23 cellular contexts compared by ENCODE assay signal in the genomic region with DNA sequence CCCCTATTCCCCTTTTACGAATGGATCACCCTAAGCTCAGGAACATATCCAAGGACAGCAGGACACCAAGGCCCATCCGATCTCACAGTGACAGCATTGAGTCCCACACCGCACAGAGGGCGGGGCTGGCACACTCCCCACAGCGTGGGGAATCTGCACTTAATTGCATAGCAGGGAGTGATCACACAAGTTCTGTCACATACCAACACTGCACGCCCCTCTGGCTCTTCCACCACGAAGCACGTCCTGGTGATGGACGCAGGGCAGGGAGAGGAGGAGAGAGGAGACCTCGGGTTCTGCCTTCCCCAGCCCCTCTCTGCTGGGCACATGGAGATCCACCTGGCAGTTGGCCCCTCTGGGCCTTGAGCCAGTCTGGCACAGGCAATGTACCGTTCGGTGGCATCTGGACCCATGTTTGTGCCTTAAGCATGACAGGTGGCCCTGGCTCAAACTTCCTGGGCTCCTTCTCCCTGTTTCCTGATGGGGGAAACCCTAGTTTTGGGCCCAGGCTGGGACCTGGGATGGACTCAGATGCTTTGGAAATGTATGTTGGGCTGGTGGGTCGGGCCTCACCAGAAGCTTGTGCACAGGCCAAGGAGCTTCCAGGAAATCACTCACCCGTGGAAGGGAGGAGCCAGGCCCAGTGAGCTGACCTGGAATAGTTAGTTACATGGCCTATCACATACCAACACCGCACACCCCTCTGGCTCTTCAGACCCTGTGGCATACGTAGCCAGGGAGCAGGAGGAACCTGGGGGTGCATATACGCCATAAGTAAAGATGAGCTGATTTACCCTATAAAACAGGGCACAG.
"Had no signal": no experiment of that assay in that cellular context is flagged by ENCODE, and none has a peak within 500 bp of the region (broad histone marks: within the 10 kb centered on the region; RNA-seq: fewer than 3 reads in every experiment).

No MANE protein-coding gene starts in this region.

- FAIRE-seq: pancreas had no signal

- ATAC-seq: activated naive CD4-positive, alpha-beta T cell treated with anti-CD3 and anti-CD28 coated beads, Interleukin-2, amount 50 U/mL, for 72 hours; left colon; pancreas; psoas muscle; stimulated activated naive CD8-positive, alpha-beta T cell treated with anti-CD3 and anti-CD28 coated beads, Interleukin-15, Interleukin-2, amounts not matched to agents 100 U/mL and 50 U/mL, for 24 hours; T-cell had no signal

- DNase-seq: activated CD4-positive, alpha-beta memory T cell treated with anti-CD3 and anti-CD28 coated beads, Interleukin-2, amount 10 ng/mL, durations not matched to agents 7 days and 5 days; activated CD4-positive, alpha-beta T cell treated with anti-CD3 and anti-CD28 coated beads, Interleukin-2, amount 10 ng/mL, durations not matched to agents 24 days and 14 days; activated CD4-positive, CD25-positive, alpha-beta regulatory T cell treated with anti-CD3 and anti-CD28 coated beads, Interleukin-2, amount 50 U/mL, for 72 hours; activated CD8-positive, alpha-beta memory T cell treated with anti-CD3 and anti-CD28 coated beads, Interleukin-2, amount 50 U/mL, for 48 hours; activated T-cell treated with anti-CD3 and anti-CD28 coated beads, Interleukin-2, amount 50 U/mL, for 24 hours; central memory CD4-positive, alpha-beta T cell; endodermal cell; esophagus squamous epithelium; foreskin melanocyte; islet precursor cell; left colon; naive B cell; nephron progenitor cell; nucleus accumbens; psoas muscle; stimulated activated CD4-positive, alpha-beta T cell treated with anti-CD3 and anti-CD28 coated beads, Interleukin-2, amount 100 ng/mL, for 48 hours; stimulated activated naive CD8-positive, alpha-beta T cell treated with anti-CD3 and anti-CD28 coated beads, Interleukin-15, Interleukin-2, amounts not matched to agents 100 U/mL and 50 U/mL, for 24 hours; T-cell; T-helper 9 cell; testis; trophoblast cell had no signal
